In genomic region chr3:72938471-72939265, GRCh38 we compare ENCODE assay signal across 8 cellular contexts. TPM values are rescaled to one million over a fixed set of nuclear protein-coding genes. Genes with fewer than 3 reads are reported as not detected.
DNase-seq lines count a peak whose midpoint lies in the region; ATAC-seq and TF ChIP-seq lines count a peak whose summit lies in the region.

No MANE protein-coding gene starts in this region.

- no peaks in the 10 kb centered on the region for H3K9me3 ChIP-seq in thoracic aorta

- H3K4me3 ChIP-seq in lower leg skin (ENCODE audit: low read depth, poor library complexity, severe bottlenecking) (no peak overlapping the region), thoracic aorta (peak overlapping the region; percentile 46)

- no peaks in the 10 kb centered on the region for H3K36me3 ChIP-seq in thoracic aorta

- no peak for TF ChIP-seq POLR2A in lower leg skin (IDR thresholded peaks at IDR 0.05)

- TF ChIP-seq CTCF in lower leg skin (IDR thresholded peaks at IDR 0.05) (no peak), thoracic aorta (IDR thresholded peaks at IDR 0.05) (peak; percentile 79)

- DNase-seq in activated gamma-delta T cell treated with Interleukin-2 at 50 U/mL for 16 hours (peak; percentile 9), activated gamma-delta T cell (lab: John Stamatoyannopoulos, UW) (no peak), KBM-7 (peak; percentile 84), SHP77 treated with DMSO at 0.1 percent for 48 hours (lab: John Stamatoyannopoulos, UW) (peak; percentile 59), dermis blood vessel endothelial cell (peak; percentile 62), lower leg skin (ENCODE audit: low spot score in 2 of 2) (peak; percentile 73 to 85), thoracic aorta (ENCODE audit: low spot score) (peak; percentile 13)

- ATAC-seq in GM21526 (IDR thresholded peaks at IDR 0.05; ENCODE audit: low FRiP score, unreplicated experiment) = peak; percentile 80
- ATAC-seq in thoracic aorta (ENCODE audit: insufficient number of reproducible peaks, low FRiP score, low read depth) = peak; percentile 92

- H3K27me3 ChIP-seq in thoracic aorta (replicated peaks; ENCODE audit: insufficient read depth) = no peaks in the 10 kb centered on the region

- 11 to 16% methylated on average over 5 of the region's 5 CpGs for WGBS in lower leg skin, 2 donors

- in situ Hi-C loops in KBM-7 (cut with MboI; ENCODE audit: low pct_unique_long_range_greater_than_20kb, low sequenced_read_pairs) = no loop called here

- intact Hi-C loops in lower leg skin (cut with DNase I; ENCODE audit: low total_unique reads) = loop anchor here (10.0 kb wide), 1 partner anchor 146 kb away; no protein-coding TSS in a partner anchor

- peaks cover 3 to 12% of the 10 kb centered on the region in 2 donors for H3K4me1 ChIP-seq in thoracic aorta (ENCODE audit: control insufficient read depth in 1 of 2, low read depth in 2 of 2)

- H3K27ac ChIP-seq in thoracic aorta = peak overlapping the region; percentile 23 to 50

RNA-seq across cellular contexts. Expression of gene GXYLT2, which starts 50.8 kb away (rescaled TPM):
- total RNA-seq in dermis blood vessel endothelial cell (under 0.01 and 0.09 TPM in 2 replicates), lower leg skin (1 to 10 TPM in 3 of 4 donors, under 1 TPM in 1; 0.72 to 6.8 (median 2.3) TPM), thoracic aorta (10 to 100 TPM; 32.4 to 35.1 TPM)

RNA-seq across cellular contexts. Expression of gene PPP4R2, which starts 57.9 kb away (rescaled TPM):
- total RNA-seq in dermis blood vessel endothelial cell (73.9 and 91.4 TPM in 2 replicates), lower leg skin (10 to 100 TPM; 29.3 to 34.9 (median 30.7) TPM), thoracic aorta (10 to 100 TPM; 39.3 to 47.0 TPM)

Comparison
In these comparisons a context has a peak if more than half of its experiments do, and no peak if none do; other contexts are left out.
1. RNA of gene GXYLT2, which starts 50.8 kb away (total RNA-seq): 32.4 to 35.1 TPM in thoracic aorta; 0.72 to 6.8 TPM in lower leg skin and under 0.01 to 0.09 TPM in dermis blood vessel endothelial cell; every median in the first group is over 4 times any median in the second.